8 cellular contexts compared by ENCODE assay signal in the genomic region with DNA sequence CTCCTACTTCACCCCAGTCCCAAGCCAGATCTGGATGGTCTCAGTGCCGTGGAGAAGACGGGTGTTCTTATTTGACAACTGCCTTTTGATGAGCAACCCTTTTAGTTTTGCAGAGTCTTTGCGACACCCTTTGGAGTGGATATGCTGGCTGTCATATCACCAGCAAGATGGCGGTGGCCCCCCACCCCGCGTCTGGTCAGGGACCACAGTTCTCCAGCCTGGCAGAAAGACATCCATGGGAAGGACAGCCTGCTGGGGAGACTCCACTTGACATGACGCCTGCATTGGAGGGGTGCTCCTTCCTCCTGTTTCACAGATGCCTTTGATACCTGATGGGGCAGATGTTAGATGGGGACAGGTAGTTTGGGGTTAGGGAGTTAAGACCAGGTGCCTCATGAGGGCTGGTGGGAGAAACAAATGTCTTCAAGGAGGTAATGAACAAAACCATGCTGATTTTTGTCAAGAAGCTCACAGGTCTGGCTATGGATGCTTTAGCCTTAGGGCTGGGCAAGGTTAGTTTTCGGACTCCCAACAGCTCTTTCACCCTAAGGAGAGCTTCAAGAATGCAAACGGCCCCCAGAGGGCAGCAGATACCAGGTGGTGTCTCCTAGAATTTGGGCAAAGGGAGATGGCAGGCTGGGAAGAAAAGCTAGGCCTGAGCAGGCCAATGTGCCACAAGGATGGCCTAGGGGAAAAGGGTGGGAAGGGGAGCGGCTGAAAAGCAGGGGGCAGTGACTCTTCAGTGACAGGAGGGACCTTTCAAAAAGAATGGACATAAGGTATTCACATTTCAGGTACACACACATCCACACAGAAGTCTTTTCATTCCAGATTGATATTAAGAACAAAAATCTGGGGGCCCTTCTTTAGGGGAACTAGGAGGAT.
DNase-seq lines count a peak whose midpoint lies in the region; ATAC-seq and TF ChIP-seq lines count a peak whose summit lies in the region.

No MANE protein-coding gene starts in this region.

- POLR2A ChIA-PET in CD8-positive, alpha-beta T cell (lab: Charles Lee), result interaction anchor here (1.1 kb wide), 1 partner anchor 874 kb away, joined by 3 read pairs; no protein-coding TSS in a partner anchor

- no peaks in the 10 kb centered on the region for H3K36me3 ChIP-seq in CD8-positive, alpha-beta T cell (ENCODE audit: insufficient read depth, low read length)
- H3K36me3 ChIP-seq in mucosa of descending colon (ENCODE audit: low read depth) (no peaks in the 10 kb centered on the region), uterus (no peaks in the 10 kb centered on the region)

- no peaks in the 10 kb centered on the region for H3K9me3 ChIP-seq in CD8-positive, alpha-beta T cell (ENCODE audit: low read length)
- H3K9me3 ChIP-seq in T-helper 17 cell (ENCODE audit: control insufficient read depth, low read length, poor library complexity, severe bottlenecking) (no peaks in the 10 kb centered on the region), mucosa of descending colon (no peaks in the 10 kb centered on the region), uterus (no peaks in the 10 kb centered on the region)

- peaks cover 9% of the 10 kb centered on the region for H3K4me1 Mint-ChIP-seq in CD8-positive, alpha-beta T cell (ENCODE audit: low read depth)
- peaks cover 7% of the 10 kb centered on the region for H3K4me1 Mint-ChIP-seq in T-helper 17 cell

- DNase-seq in CD8-positive, alpha-beta T cell, result peak in 5 of 7 experiments; percentile 8 to 60 (median 56)
- DNase-seq in HK-2 (ENCODE audit: unreplicated experiment), result peak; percentile 29
- no peak for DNase-seq in T-helper 17 cell
- DNase-seq in dedifferentiated amniotic fluid mesenchymal stem cell (ENCODE audit: extremely low spot score), result peak; percentile 61
- DNase-seq in mucosa of descending colon, result peak in 2 of 3 donors; percentile 39 to 50
- peak; percentile 31 to 34 for DNase-seq in uterus

- CTCF ChIA-PET in CD8-positive, alpha-beta T cell (lab: Charles Lee), result interaction anchor here (0.7 to 6.2 kb wide), 27 partner anchors 10 to 684 kb away, joined by 3 to 83 read pairs (median 3); no protein-coding TSS in a partner anchor

- no peaks in the 10 kb centered on the region for H3K27me3 ChIP-seq in CD8-positive, alpha-beta T cell (ENCODE audit: insufficient read depth, low read length)
- no peaks in the 10 kb centered on the region for H3K27me3 ChIP-seq in uterus

- H3K4me1 ChIP-seq in CD8-positive, alpha-beta T cell (ENCODE audit: insufficient read depth, low read length), result peaks cover 4% of the 10 kb centered on the region
- H3K4me1 ChIP-seq in mucosa of descending colon (ENCODE audit: low read depth) (no peaks in the 10 kb centered on the region), uterus (no peaks in the 10 kb centered on the region)

- H3K27ac Mint-ChIP-seq in CD8-positive, alpha-beta T cell, result no peak overlapping the region
- peak overlapping the region; percentile 6 for H3K27ac Mint-ChIP-seq in T-helper 17 cell

- no peak overlapping the region for H3K27ac ChIP-seq in CD8-positive, alpha-beta T cell (ENCODE audit: low read depth, low read length)
- no peak overlapping the region for H3K27ac ChIP-seq in uterus

- TF ChIP-seq POLR2A in uterus (IDR thresholded peaks at IDR 0.05), result no peak

- peak; percentile 29 for TF ChIP-seq CTCF in CD8-positive, alpha-beta T cell (IDR thresholded peaks at IDR 0.05)
- TF ChIP-seq CTCF in mucosa of descending colon (IDR thresholded peaks at IDR 0.05), result no peak
- TF ChIP-seq CTCF in uterus (IDR thresholded peaks at IDR 0.05), result peak; percentile 24 to 37 (median 34)

- H3K4me3 Mint-ChIP-seq in CD8-positive, alpha-beta T cell, result no peak overlapping the region
- peak overlapping the region; percentile 7 for H3K4me3 Mint-ChIP-seq in T-helper 17 cell

- intact Hi-C loops in CD8-positive, alpha-beta T cell (cut with DNase I, micrococcal nuclease), result loop anchor here (1.0 kb wide), 2 partner anchors 209 to 384 kb away; no protein-coding TSS in a partner anchor
- intact Hi-C loops in mucosa of descending colon (cut with DNase I, micrococcal nuclease), result loop anchor here in 1 of 2 donors (10.0 kb wide), 1 partner anchor 386 kb away; no protein-coding TSS in a partner anchor
- intact Hi-C loops in uterus (cut with DNase I; ENCODE audit: low total_unique reads), result no loop called here

- no peak overlapping the region for H3K4me3 ChIP-seq in CD8-positive, alpha-beta T cell (ENCODE audit: low read depth, low read length)
- no peak overlapping the region for H3K4me3 ChIP-seq in mucosa of descending colon
- H3K4me3 ChIP-seq in uterus, result no peak overlapping the region

- H3K36me3 Mint-ChIP-seq in CD8-positive, alpha-beta T cell, result peaks cover 59% of the 10 kb centered on the region
- peaks cover 9% of the 10 kb centered on the region for H3K36me3 Mint-ChIP-seq in T-helper 17 cell (ENCODE audit: low read depth)

- H3K27me3 Mint-ChIP-seq in CD8-positive, alpha-beta T cell (ENCODE audit: low read depth), result no peaks in the 10 kb centered on the region
- H3K27me3 Mint-ChIP-seq in T-helper 17 cell, result no peaks in the 10 kb centered on the region

- no peaks in the 10 kb centered on the region for H3K9me3 Mint-ChIP-seq in CD8-positive, alpha-beta T cell

- peak; percentile 41 for ATAC-seq in CD8-positive, alpha-beta T cell
- ATAC-seq in T-helper 17 cell, result peak; percentile 41
- peak; percentile 37 for ATAC-seq in mucosa of descending colon
- ATAC-seq in HG03196 (IDR thresholded peaks at IDR 0.05; ENCODE audit: unreplicated experiment), result no peak
- no peak for ATAC-seq in GM21447 (IDR thresholded peaks at IDR 0.05; ENCODE audit: unreplicated experiment)

Comparison
In these comparisons a context has a peak if more than half of its experiments do, and no peak if none do; other contexts are left out.
1. ATAC-seq: peak in CD8-positive, alpha-beta T cell (single experiment), T-helper 17 cell (single experiment) and mucosa of descending colon (single experiment); none in HG03196 (single experiment) and GM21447 (single experiment).
2. DNase-seq: peak in CD8-positive, alpha-beta T cell (5 of 7), HK-2 (single experiment), dedifferentiated amniotic fluid mesenchymal stem cell (single experiment), mucosa of descending colon (2 of 3) and uterus (2 of 2); none in T-helper 17 cell (0 of 3).